Comparison of ENCODE assay signal across 1 cellular context in the genomic region with DNA sequence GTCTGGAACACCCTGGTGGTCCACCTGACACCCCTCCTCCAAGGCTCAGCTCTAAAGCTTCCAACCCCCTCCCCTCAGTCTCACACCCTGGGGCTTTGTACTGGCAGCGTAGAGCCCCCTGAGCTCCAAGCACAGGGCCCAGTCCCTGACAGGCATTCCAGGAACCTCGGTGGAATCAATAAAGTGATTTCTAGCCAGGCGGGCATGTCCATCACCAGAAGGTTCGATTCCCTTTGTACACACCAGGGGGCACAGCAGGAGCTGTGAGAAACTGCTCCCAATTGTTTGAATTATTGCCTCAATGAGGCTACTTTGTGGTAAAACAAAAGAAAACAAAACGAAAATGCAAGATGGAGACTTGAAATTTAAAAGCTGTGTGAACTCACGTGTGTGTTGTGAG.
TF ChIP-seq lines count a peak whose summit lies in the region.

No MANE protein-coding gene starts in this region.

TF ChIP-seq in GM23338, 12 proteins besides CTCF, POLR2A, EP300 and RAD21 (continued from another document):
- TF ChIP-seq, protein P1, sequence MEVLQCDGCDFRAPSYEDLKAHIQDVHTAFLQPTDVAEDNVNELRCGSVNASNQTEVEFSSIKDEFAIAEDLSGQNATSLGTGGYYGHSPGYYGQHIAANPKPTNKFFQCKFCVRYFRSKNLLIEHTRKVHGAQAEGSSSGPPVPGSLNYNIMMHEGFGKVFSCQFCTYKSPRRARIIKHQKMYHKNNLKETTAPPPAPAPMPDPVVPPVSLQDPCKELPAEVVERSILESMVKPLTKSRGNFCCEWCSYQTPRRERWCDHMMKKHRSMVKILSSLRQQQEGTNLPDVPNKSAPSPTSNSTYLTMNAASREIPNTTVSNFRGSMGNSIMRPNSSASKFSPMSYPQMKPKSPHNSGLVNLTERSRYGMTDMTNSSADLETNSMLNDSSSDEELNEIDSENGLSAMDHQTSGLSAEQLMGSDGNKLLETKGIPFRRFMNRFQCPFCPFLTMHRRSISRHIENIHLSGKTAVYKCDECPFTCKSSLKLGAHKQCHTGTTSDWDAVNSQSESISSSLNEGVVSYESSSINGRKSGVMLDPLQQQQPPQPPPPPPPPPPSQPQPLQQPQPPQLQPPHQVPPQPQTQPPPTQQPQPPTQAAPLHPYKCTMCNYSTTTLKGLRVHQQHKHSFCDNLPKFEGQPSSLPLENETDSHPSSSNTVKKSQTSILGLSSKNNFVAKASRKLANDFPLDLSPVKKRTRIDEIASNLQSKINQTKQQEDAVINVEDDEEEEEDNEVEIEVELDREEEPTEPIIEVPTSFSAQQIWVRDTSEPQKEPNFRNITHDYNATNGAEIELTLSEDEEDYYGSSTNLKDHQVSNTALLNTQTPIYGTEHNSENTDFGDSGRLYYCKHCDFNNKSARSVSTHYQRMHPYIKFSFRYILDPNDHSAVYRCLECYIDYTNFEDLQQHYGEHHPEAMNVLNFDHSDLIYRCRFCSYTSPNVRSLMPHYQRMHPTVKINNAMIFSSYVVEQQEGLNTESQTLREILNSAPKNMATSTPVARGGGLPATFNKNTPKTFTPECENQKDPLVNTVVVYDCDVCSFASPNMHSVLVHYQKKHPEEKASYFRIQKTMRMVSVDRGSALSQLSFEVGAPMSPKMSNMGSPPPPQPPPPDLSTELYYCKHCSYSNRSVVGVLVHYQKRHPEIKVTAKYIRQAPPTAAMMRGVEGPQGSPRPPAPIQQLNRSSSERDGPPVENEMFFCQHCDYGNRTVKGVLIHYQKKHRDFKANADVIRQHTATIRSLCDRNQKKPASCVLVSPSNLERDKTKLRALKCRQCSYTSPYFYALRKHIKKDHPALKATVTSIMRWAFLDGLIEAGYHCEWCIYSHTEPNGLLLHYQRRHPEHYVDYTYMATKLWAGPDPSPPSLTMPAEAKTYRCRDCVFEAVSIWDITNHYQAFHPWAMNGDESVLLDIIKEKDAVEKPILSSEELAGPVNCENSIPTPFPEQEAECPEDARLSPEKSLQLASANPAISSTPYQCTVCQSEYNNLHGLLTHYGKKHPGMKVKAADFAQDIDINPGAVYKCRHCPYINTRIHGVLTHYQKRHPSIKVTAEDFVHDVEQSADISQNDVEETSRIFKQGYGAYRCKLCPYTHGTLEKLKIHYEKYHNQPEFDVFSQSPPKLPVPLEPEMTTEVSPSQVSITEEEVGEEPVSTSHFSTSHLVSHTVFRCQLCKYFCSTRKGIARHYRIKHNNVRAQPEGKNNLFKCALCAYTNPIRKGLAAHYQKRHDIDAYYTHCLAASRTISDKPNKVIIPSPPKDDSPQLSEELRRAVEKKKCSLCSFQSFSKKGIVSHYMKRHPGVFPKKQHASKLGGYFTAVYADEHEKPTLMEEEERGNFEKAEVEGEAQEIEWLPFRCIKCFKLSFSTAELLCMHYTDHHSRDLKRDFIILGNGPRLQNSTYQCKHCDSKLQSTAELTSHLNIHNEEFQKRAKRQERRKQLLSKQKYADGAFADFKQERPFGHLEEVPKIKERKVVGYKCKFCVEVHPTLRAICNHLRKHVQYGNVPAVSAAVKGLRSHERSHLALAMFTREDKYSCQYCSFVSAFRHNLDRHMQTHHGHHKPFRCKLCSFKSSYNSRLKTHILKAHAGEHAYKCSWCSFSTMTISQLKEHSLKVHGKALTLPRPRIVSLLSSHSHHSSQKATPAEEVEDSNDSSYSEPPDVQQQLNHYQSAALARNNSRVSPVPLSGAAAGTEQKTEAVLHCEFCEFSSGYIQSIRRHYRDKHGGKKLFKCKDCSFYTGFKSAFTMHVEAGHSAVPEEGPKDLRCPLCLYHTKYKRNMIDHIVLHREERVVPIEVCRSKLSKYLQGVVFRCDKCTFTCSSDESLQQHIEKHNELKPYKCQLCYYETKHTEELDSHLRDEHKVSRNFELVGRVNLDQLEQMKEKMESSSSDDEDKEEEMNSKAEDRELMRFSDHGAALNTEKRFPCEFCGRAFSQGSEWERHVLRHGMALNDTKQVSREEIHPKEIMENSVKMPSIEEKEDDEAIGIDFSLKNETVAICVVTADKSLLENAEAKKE (CRISPR knock-in tag; IDR thresholded peaks at IDR 0.05) = no peak
- no peak for TF ChIP-seq POLR2AphosphoS5 (IDR thresholded peaks at IDR 0.05; ENCODE audit: low read depth)
- TF ChIP-seq NANOG (IDR thresholded peaks at IDR 0.05; ENCODE audit: borderline replicate concordance) = no peak
TF ChIP-seq in GM23338: peak in this region for 0.
